11 cellular contexts compared by ENCODE assay signal in the genomic region with DNA sequence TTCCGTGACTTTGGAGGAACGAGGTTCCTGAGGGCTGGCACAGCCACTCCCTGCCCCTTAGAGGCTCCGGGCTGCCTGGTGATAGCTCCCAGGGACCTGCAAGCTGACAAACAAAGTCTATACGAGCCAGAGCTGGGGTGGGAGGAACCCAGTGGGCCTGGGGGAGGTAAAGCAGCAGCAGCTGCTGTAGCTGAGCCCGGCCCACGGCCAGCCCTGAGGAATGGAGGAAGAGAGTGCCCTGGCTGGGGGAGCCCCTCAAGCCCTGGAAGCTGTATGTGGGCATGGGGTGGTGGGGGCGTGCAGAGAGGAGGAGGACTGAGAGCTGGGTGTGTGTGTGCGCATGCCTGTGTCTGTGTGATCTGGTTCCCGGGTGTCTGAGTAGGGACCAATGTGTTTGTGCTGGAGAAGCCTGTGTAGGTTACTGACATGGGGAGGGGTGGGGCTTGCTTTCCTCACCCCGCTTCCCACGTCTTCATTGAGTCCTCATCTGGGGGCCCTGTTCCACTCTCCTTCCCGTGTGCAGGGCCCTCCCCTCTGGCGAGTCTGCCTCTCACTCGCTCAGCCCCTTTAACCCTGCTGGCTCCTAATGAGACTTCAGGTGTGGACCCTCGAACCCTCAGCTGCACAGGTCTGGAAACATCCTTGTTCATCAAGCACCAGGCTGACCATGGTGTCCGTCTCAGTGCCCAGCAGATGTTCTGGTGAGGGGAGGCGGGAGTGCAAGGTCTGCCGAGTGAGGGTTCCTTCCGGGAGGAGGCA. TPM values are rescaled to one million over a fixed set of nuclear protein-coding genes. Genes with fewer than 3 reads are reported as not detected.
DNase-seq lines count a peak whose midpoint lies in the region; ATAC-seq, FAIRE-seq and TF ChIP-seq lines count a peak whose summit lies in the region.
"Had no signal": no experiment of that assay in that cellular context is flagged by ENCODE, and none has a peak within 500 bp of the region (broad histone marks: within the 10 kb centered on the region; RNA-seq: fewer than 3 reads in every experiment).

No MANE protein-coding gene starts in this region.

- H3K4me3 Mint-ChIP-seq in MCF 10A (ENCODE audit: unreplicated experiment) = no peak overlapping the region
- no peak overlapping the region for H3K4me3 Mint-ChIP-seq in glutamatergic neuron (ENCODE audit: unreplicated experiment)
- H3K4me3 Mint-ChIP-seq in nephron progenitor cell = no peak overlapping the region

- TF ChIP-seq CTCF in MCF 10A (IDR thresholded peaks at IDR 0.05; ENCODE audit: unreplicated experiment) (no peak), mammary epithelial cell (conservative IDR thresholded peaks at IDR 0.05 in 1 of 2, IDR thresholded peaks at IDR 0.05 in 1 of 2; ENCODE audit: extremely low read depth in 1 of 2, insufficient read depth in 1 of 2, low read depth in 1 of 2, low read length in 2 of 2) (no peak), glutamatergic neuron (IDR thresholded peaks at IDR 0.05; ENCODE audit: partially characterized antibody, unreplicated experiment) (no peak), nephron progenitor cell (IDR thresholded peaks at IDR 0.05) (no peak), vagina (IDR thresholded peaks at IDR 0.05) (no peak)

- H3K9me3 ChIP-seq in mammary epithelial cell (replicated peaks; ENCODE audit: insufficient read depth, low read length) (no peaks in the 10 kb centered on the region), vagina (no peaks in the 10 kb centered on the region)
- H3K9me3 ChIP-seq: ascending aorta had no signal

- no peak overlapping the region for H3K4me2 ChIP-seq in mammary epithelial cell (ENCODE audit: insufficient read depth, low read depth, low read length)

- H3K4me1 ChIP-seq in mammary epithelial cell (ENCODE audit: insufficient read depth, low read length) (no peaks in the 10 kb centered on the region), vagina (peaks cover 40% of the 10 kb centered on the region)

- POLR2A ChIA-PET in MCF 10A (lab: Yijun Ruan, JAX) = no interaction called here

- no peaks in the 10 kb centered on the region for H3K27me3 Mint-ChIP-seq in MCF 10A (ENCODE audit: insufficient read depth, unreplicated experiment)
- H3K27me3 Mint-ChIP-seq in glutamatergic neuron (ENCODE audit: unreplicated experiment) = peaks cover 1% of the 10 kb centered on the region
- no peaks in the 10 kb centered on the region for H3K27me3 Mint-ChIP-seq in nephron progenitor cell (ENCODE audit: low read depth, poor library complexity)

- H3K27ac ChIP-seq in mammary epithelial cell (ENCODE audit: insufficient read depth, low read depth, low read length) = no peak overlapping the region
- H3K27ac ChIP-seq in vagina = peak overlapping the region; percentile 53
- H3K27ac ChIP-seq: ascending aorta had no signal

- no peak for FAIRE-seq in urothelium cell line (lab: Jason Lieb, UNC)

- no peaks in the 10 kb centered on the region for H3K36me3 ChIP-seq in mammary epithelial cell (ENCODE audit: insufficient read depth, low read length)
- no peaks in the 10 kb centered on the region for H3K36me3 ChIP-seq in vagina
- H3K36me3 ChIP-seq: ascending aorta had no signal

- no peaks in the 10 kb centered on the region for H3K36me3 Mint-ChIP-seq in MCF 10A (ENCODE audit: insufficient read depth, unreplicated experiment)
- no peaks in the 10 kb centered on the region for H3K36me3 Mint-ChIP-seq in glutamatergic neuron (ENCODE audit: unreplicated experiment)
- H3K36me3 Mint-ChIP-seq in nephron progenitor cell (ENCODE audit: low read depth) = peaks cover 15% of the 10 kb centered on the region

- BruUV-seq in MCF 10A (replicated peaks; lab: Mats Ljungman, UMichigan) (no TSS peak), mammary epithelial cell (replicated peaks; lab: Mats Ljungman, UMichigan) (no TSS peak)

- H4K20me1 ChIP-seq in mammary epithelial cell (ENCODE audit: insufficient read depth, low read length) = no peaks in the 10 kb centered on the region

- no peaks in the 10 kb centered on the region for H3K27me3 ChIP-seq in mammary epithelial cell (ENCODE audit: insufficient read depth, low read length)
- H3K27me3 ChIP-seq in vagina = no peaks in the 10 kb centered on the region
- H3K27me3 ChIP-seq: ascending aorta had no signal

- no peak for TF ChIP-seq POLR2A in vagina (IDR thresholded peaks at IDR 0.05)

- CTCF ChIA-PET in MCF 10A (lab: Yijun Ruan, JAX) (no interaction called here), mammary epithelial cell (lab: Charles Lee; ENCODE audit: low non-redundant PET) (no interaction called here)

- intact Hi-C loops in MCF 10A (cut with micrococcal nuclease) (no loop called here), mammary epithelial cell (cut with micrococcal nuclease) (no loop called here), vagina (cut with DNase I) (no loop called here)

- 100% methylated on average over 3 of the region's 19 CpGs for WGBS in mammary epithelial cell (ENCODE audit: low coverage, missing lambda C conversion rate)

- H3K27ac Mint-ChIP-seq in MCF 10A (ENCODE audit: low read depth, unreplicated experiment) (peak overlapping the region; percentile 75), glutamatergic neuron (ENCODE audit: unreplicated experiment) (peak overlapping the region; percentile 48), nephron progenitor cell (peak overlapping the region; percentile 54)

- no peak overlapping the region for H3K4me3 ChIP-seq in mammary epithelial cell (replicated peaks in 1 of 3; ENCODE audit: insufficient read depth in 1 of 3, low read depth in 2 of 3, low read length in 3 of 3)
- no peak overlapping the region for H3K4me3 ChIP-seq in vagina
- H3K4me3 ChIP-seq: ascending aorta had no signal

- DNase-seq in MCF 10A (ENCODE audit: unreplicated experiment) (no peak), mammary epithelial cell (no peak), glutamatergic neuron (no peak), nephron progenitor cell (no peak), vagina (ENCODE audit: extremely low spot score in 2 of 2) (no peak), urothelium cell line (ENCODE audit: low spot score) (no peak)
- DNase-seq: NCI-H1048, retina had no signal

- H3K79me2 ChIP-seq in mammary epithelial cell (ENCODE audit: insufficient read depth, low read length) = peaks cover 54% of the 10 kb centered on the region

- no peak overlapping the region for H2AFZ ChIP-seq in mammary epithelial cell (ENCODE audit: low read depth, low read length)

- H3K9ac ChIP-seq in mammary epithelial cell (ENCODE audit: insufficient read depth, low read length) = no peak overlapping the region

- in situ Hi-C loops in mammary epithelial cell (cut with MboI; ENCODE audit: low sequenced_read_pairs in 2 of 2) = no loop called here

- ATAC-seq in HG02884 (IDR thresholded peaks at IDR 0.05; ENCODE audit: unreplicated experiment) (no peak), HG02870 (IDR thresholded peaks at IDR 0.05; ENCODE audit: unreplicated experiment) (no peak)

- dilution Hi-C loops in mammary epithelial cell (cut with HindIII; ENCODE audit: low sequenced_read_pairs) = no loop called here

- no peaks in the 10 kb centered on the region for H3K9me3 Mint-ChIP-seq in MCF 10A (ENCODE audit: unreplicated experiment)
- peaks cover 2% of the 10 kb centered on the region for H3K9me3 Mint-ChIP-seq in glutamatergic neuron (ENCODE audit: unreplicated experiment)
- no peaks in the 10 kb centered on the region for H3K9me3 Mint-ChIP-seq in nephron progenitor cell

- peaks cover 14% of the 10 kb centered on the region for H3K4me1 Mint-ChIP-seq in MCF 10A (ENCODE audit: insufficient read depth, unreplicated experiment)
- peaks cover 14% of the 10 kb centered on the region for H3K4me1 Mint-ChIP-seq in glutamatergic neuron (ENCODE audit: low read depth, unreplicated experiment)
- H3K4me1 Mint-ChIP-seq in nephron progenitor cell = peaks cover 52% of the 10 kb centered on the region

RNA-seq across cellular contexts. Expression of a gene that starts 10.8 kb away (rescaled TPM):
- 12.3 and 15.3 TPM in 2 replicates for total RNA-seq in MCF 10A (2022)
- total RNA-seq in mammary epithelial cell = 10 to 100 TPM; 32.8 to 38.0 TPM
- polyA plus RNA-seq in mammary epithelial cell = 35.9 TPM
- polyA minus RNA-seq in mammary epithelial cell = 72.9 TPM
- 10.4 TPM for total RNA-seq in glutamatergic neuron (ENCODE audit: unreplicated experiment)
- total RNA-seq in vagina = 41.5 TPM
